8 cellular contexts compared by ENCODE assay signal in the genomic region with DNA sequence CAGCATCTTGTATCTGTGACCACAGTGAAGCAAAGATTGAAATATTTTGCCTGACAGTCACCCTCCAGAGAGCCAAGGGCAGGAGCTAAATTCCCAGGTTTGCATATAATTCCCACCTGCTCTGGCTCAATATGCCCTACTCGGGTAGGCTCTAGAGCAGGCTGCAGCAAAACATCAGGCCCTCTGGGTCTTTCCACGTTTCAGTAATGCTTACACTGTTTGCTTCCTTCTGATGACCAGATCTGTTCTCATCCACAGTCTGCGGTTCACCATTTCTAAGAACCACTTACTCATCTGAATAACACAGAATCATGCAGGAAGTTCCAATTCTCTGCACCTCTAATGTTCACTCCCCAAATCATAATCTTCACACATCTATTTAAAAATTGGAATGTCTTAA.
DNase-seq lines count a peak whose midpoint lies in the region; ATAC-seq and TF ChIP-seq lines count a peak whose summit lies in the region.

No MANE protein-coding gene starts in this region.

- H3K27me3 Mint-ChIP-seq in endothelial cell (ENCODE audit: unreplicated experiment), result no peaks in the 10 kb centered on the region

- H3K36me3 Mint-ChIP-seq in endothelial cell (ENCODE audit: low read depth, unreplicated experiment), result no peaks in the 10 kb centered on the region

- peak; percentile 19 for DNase-seq in Caki2 (ENCODE audit: low read depth)
- DNase-seq in LHCN-M2 (ENCODE audit: low read depth), result peak; percentile 80
- DNase-seq in activated gamma-delta T cell treated with anti-CD3 and anti-CD28 coated beads, Interleukin-2, amount 50 U/mL, for 16 hours (ENCODE audit: low read depth), result peak; percentile 19
- no peak for DNase-seq in sciatic nerve (ENCODE audit: low spot score)
- DNase-seq in EL, result no peak
- DNase-seq in DMS53 treated with DMSO at 0.1 percent for 48 hours (lab: John Stamatoyannopoulos, UW; ENCODE audit: unreplicated experiment), result no peak
- DNase-seq in endothelial cell (ENCODE audit: low spot score), result no peak

- no peak overlapping the region for H3K27ac Mint-ChIP-seq in endothelial cell (ENCODE audit: unreplicated experiment)

- H3K4me1 Mint-ChIP-seq in endothelial cell (ENCODE audit: unreplicated experiment), result no peaks in the 10 kb centered on the region

- H3K4me3 Mint-ChIP-seq in endothelial cell (ENCODE audit: unreplicated experiment), result no peak overlapping the region

- intact Hi-C loops in sciatic nerve (cut with DNase I), result no loop called here

- in situ Hi-C loops in Caki2 (cut with HindIII; ENCODE audit: low pct_unique_long_range_greater_than_20kb, low sequenced_read_pairs), result no loop called here

- no peaks in the 10 kb centered on the region for H3K9me3 Mint-ChIP-seq in endothelial cell (ENCODE audit: unreplicated experiment)

- ATAC-seq in GM21723 (IDR thresholded peaks at IDR 0.05; ENCODE audit: unreplicated experiment) (peak; percentile 80), sciatic nerve (peak; percentile 82)

- no peak for TF ChIP-seq CTCF in endothelial cell (IDR thresholded peaks at IDR 0.05; ENCODE audit: unreplicated experiment)

Comparison
In these comparisons a context has a peak if more than half of its experiments do, and no peak if none do; other contexts are left out.
1. DNase-seq: peak in Caki2 (single experiment), LHCN-M2 (single experiment) and activated gamma-delta T cell treated with anti-CD3 and anti-CD28 coated beads, Interleukin-2, amount 50 U/mL, for 16 hours (single experiment); none in sciatic nerve (single experiment), EL (single experiment), DMS53 treated with DMSO at 0.1 percent for 48 hours (single experiment) and endothelial cell (single experiment).